In genomic region chr20:62816031-62816878, GRCh38 we compare ENCODE assay signal across 7 cellular contexts. TPM values are rescaled to one million over a fixed set of nuclear protein-coding genes. Genes with fewer than 3 reads are reported as not detected.
DNase-seq lines count a peak whose midpoint lies in the region; ATAC-seq, FAIRE-seq and TF ChIP-seq lines count a peak whose summit lies in the region.

No MANE protein-coding gene starts in this region.

- H3K79me1 ChIP-seq in trophoblast cell (ENCODE audit: low read length): peaks cover 31% of the 10 kb centered on the region

- peak overlapping the region; percentile 99 for H4K91ac ChIP-seq in trophoblast cell (ENCODE audit: low read depth, low read length)

- H2BK5ac ChIP-seq in trophoblast cell (ENCODE audit: low read depth, low read length, poor library complexity): peak overlapping the region; percentile 91

- no peaks in the 10 kb centered on the region for H3K9me2 ChIP-seq in Loucy (replicated peaks; ENCODE audit: low read depth, low read length)

- no peaks in the 10 kb centered on the region for H3K79me2 ChIP-seq in Loucy (ENCODE audit: insufficient read depth, low read length)
- H3K79me2 ChIP-seq in endothelial cell of umbilical vein (ENCODE audit: control insufficient read depth, insufficient read depth, low read length): no peaks in the 10 kb centered on the region
- H3K79me2 ChIP-seq in trophoblast cell (ENCODE audit: control insufficient read depth, insufficient read depth, low read length, poor library complexity): peaks cover 13% of the 10 kb centered on the region

- no peak overlapping the region for H3K27ac ChIP-seq in endothelial cell of umbilical vein (ENCODE audit: insufficient read depth, low read depth, low read length)
- peak overlapping the region; percentile 94 for H3K27ac ChIP-seq in trophoblast cell (ENCODE audit: low read depth, low read length)

- peaks cover 30% of the 10 kb centered on the region for H3K36me3 Mint-ChIP-seq in Caco-2 (ENCODE audit: insufficient read depth, unreplicated experiment)

- peak overlapping the region; percentile 60; the same call in 1 of the 2 replicates for H2AFZ ChIP-seq in Loucy (ENCODE audit: low read length)
- no peak overlapping the region for H2AFZ ChIP-seq in endothelial cell of umbilical vein (ENCODE audit: low read depth, low read length)
- H2AFZ ChIP-seq in trophoblast cell (ENCODE audit: insufficient read depth, low read length, poor library complexity): peak overlapping the region; percentile 76

- BruUV-seq in Caco-2 (replicated peaks; lab: Mats Ljungman, UMichigan) (no TSS peak), endothelial cell of umbilical vein (replicated peaks; lab: Mats Ljungman, UMichigan) (no TSS peak)

- POLR2A ChIA-PET in Caco-2 (lab: Charles Lee) (interaction anchor here (0.6 to 1.1 kb wide), 5 partner anchors 10 to 385 kb away, joined by 3 to 4 read pairs (median 3); partner anchors contain the start of genes MRGBP and TCFL5), endothelial cell of umbilical vein (lab: Charles Lee) (no interaction called here)

- H4K20me1 ChIP-seq in Loucy (ENCODE audit: insufficient read depth, low read length, poor library complexity, severe bottlenecking) (no peaks in the 10 kb centered on the region), endothelial cell of umbilical vein (replicated peaks; ENCODE audit: control insufficient read depth, extremely low read depth, insufficient read depth, low read length) (no peaks in the 10 kb centered on the region)

- no peaks in the 10 kb centered on the region for H3K9me1 ChIP-seq in endothelial cell of umbilical vein (replicated peaks; ENCODE audit: control insufficient read depth, extremely low read depth, insufficient read depth, low read length)

- H3K4me1 Mint-ChIP-seq in Caco-2 (ENCODE audit: low read depth, unreplicated experiment): peaks cover 11% of the 10 kb centered on the region

- H3K4me3 Mint-ChIP-seq in Caco-2 (ENCODE audit: unreplicated experiment): peak overlapping the region; percentile 52

- H3K14ac ChIP-seq in trophoblast cell (ENCODE audit: low read length): peak overlapping the region; percentile 86

- H2BK120ac ChIP-seq in trophoblast cell (ENCODE audit: insufficient read depth, low read length, poor library complexity): peak overlapping the region; percentile 98

- H3K27me3 ChIP-seq in Caco-2 (replicated peaks; ENCODE audit: control insufficient read depth, insufficient read depth, low read length): no peaks in the 10 kb centered on the region
- H3K27me3 ChIP-seq in Loucy (ENCODE audit: insufficient read depth, low read length, poor library complexity, severe bottlenecking): no peaks in the 10 kb centered on the region
- H3K27me3 ChIP-seq in endothelial cell of umbilical vein (ENCODE audit: control insufficient read depth in 2 of 2, insufficient read depth in 2 of 2, low read length in 2 of 2): peaks cover 12 to 28% of the 10 kb centered on the region in 2 experiments
- H3K27me3 ChIP-seq in trophoblast cell (ENCODE audit: insufficient read depth, low read length): no peaks in the 10 kb centered on the region

- H3K4me1 ChIP-seq in Caco-2 (peaks cover 23% of the 10 kb centered on the region), Loucy (ENCODE audit: insufficient read depth, low read length, poor library complexity, severe bottlenecking) (no peaks in the 10 kb centered on the region), endothelial cell of umbilical vein (ENCODE audit: control insufficient read depth, extremely low read depth, insufficient read depth, low read length) (peaks cover 18% of the 10 kb centered on the region), trophoblast cell (ENCODE audit: control insufficient read depth in 1 of 2, insufficient read depth in 2 of 2, low read length in 2 of 2) (peaks cover 38 to 55% of the 10 kb centered on the region in 2 experiments)

- CTCF ChIA-PET in Caco-2 (lab: Charles Lee): interaction anchor here (1.0 to 1.7 kb wide), 2 partner anchors 8 to 22 kb away, joined by 6 to 8 read pairs; no protein-coding TSS in a partner anchor
- CTCF ChIA-PET in endothelial cell of umbilical vein (lab: Charles Lee): interaction anchor here (0.6 to 2.4 kb wide), 7 partner anchors 8 to 87 kb away, joined by 3 to 7 read pairs (median 4); partner anchors contain the start of gene OGFR

- H3F3A ChIP-seq in Loucy (ENCODE audit: low read depth): no peaks in the 10 kb centered on the region

- peak overlapping the region; percentile 75 for H2BK12ac ChIP-seq in trophoblast cell (ENCODE audit: low read length)

- intact Hi-C loops in Caco-2 (cut with micrococcal nuclease; ENCODE audit: unreplicated experiment) (no loop called here), endothelial cell of umbilical vein (cut with micrococcal nuclease) (no loop called here)

- no peak overlapping the region for H3K23ac ChIP-seq in trophoblast cell (ENCODE audit: low read length)

- DNase-seq in Caco-2 (no peak), endothelial cell of umbilical vein (ENCODE audit: low read depth, low spot score) (no peak), trophoblast cell (peak in 1 of 2 donors; percentile 42), DMS79 (lab: John Stamatoyannopoulos, UW) (no peak)

- H3K4me3 ChIP-seq in Caco-2 (ENCODE audit: low read depth, low read length) (peak overlapping the region; percentile 39), Loucy (ENCODE audit: low read length, poor library complexity, severe bottlenecking) (peak overlapping the region; percentile 40), endothelial cell of umbilical vein (replicated peaks in 1 of 3; ENCODE audit: insufficient read depth in 1 of 3, low read depth in 1 of 3, low read length in 3 of 3) (no peak overlapping the region), trophoblast cell (ENCODE audit: low read depth, low read length) (peak overlapping the region; percentile 65)

- peak overlapping the region; percentile 75 for H2AK5ac ChIP-seq in trophoblast cell (ENCODE audit: low read length)

- peak overlapping the region; percentile 93 for H3K18ac ChIP-seq in trophoblast cell (ENCODE audit: low read length)

- TF ChIP-seq POLR2A in endothelial cell of umbilical vein (IDR thresholded peaks at IDR 0.05; ENCODE audit: low read depth, low read length): no peak

- H4K12ac ChIP-seq in trophoblast cell (ENCODE audit: low read depth, low read length): peak overlapping the region; percentile 73

- H3K4ac ChIP-seq in trophoblast cell (ENCODE audit: low read depth, low read length): peak overlapping the region; percentile 74

- no CpG with 5 or more reads among the region's 56 CpGs for WGBS in trophoblast cell (ENCODE audit: extremely low coverage, insufficient coverage, insufficient read length)

- H4K8ac ChIP-seq in trophoblast cell (ENCODE audit: low read depth, low read length): peak overlapping the region; percentile 93

- FAIRE-seq in endothelial cell of umbilical vein (lab: Jason Lieb, UNC): no peak

- H3K4me2 ChIP-seq in Loucy (ENCODE audit: low read depth, low read length, poor library complexity, severe bottlenecking): no peak overlapping the region
- H3K4me2 ChIP-seq in endothelial cell of umbilical vein (ENCODE audit: insufficient read depth, low read length): no peak overlapping the region
- peak overlapping the region; percentile 92 for H3K4me2 ChIP-seq in trophoblast cell (ENCODE audit: low read length)

- H3K9me3 Mint-ChIP-seq in Caco-2 (ENCODE audit: unreplicated experiment): no peaks in the 10 kb centered on the region

- dilution Hi-C loops in endothelial cell of umbilical vein (cut with MboI; ENCODE audit: extremely low pct_ligation_motif_present, low sequenced_read_pairs): no loop called here

- peaks cover 1% of the 10 kb centered on the region; the same call in 1 of the 2 replicates for H3K36me3 ChIP-seq in Caco-2 (ENCODE audit: control insufficient read depth, insufficient read depth, low read length)
- H3K36me3 ChIP-seq in Loucy (ENCODE audit: insufficient read depth, low read length): peaks cover 7% of the 10 kb centered on the region; the same call in 1 of the 2 replicates
- H3K36me3 ChIP-seq in endothelial cell of umbilical vein (ENCODE audit: control insufficient read depth in 2 of 2, extremely low read depth in 1 of 2, insufficient read depth in 2 of 2, low read length in 2 of 2): peaks cover 0 to 12% of the 10 kb centered on the region in 2 experiments
- peaks cover 33 to 37% of the 10 kb centered on the region in 2 experiments for H3K36me3 ChIP-seq in trophoblast cell (ENCODE audit: control insufficient read depth in 1 of 2, insufficient read depth in 2 of 2, low read length in 2 of 2)

- TF ChIP-seq CTCF in Caco-2 (IDR thresholded peaks at IDR 0.05; ENCODE audit: insufficient read depth in 1 of 2, low read depth in 1 of 2, low read length in 1 of 2, severe bottlenecking in 1 of 2, unreplicated experiment in 1 of 2) (no peak), Loucy (conservative IDR thresholded peaks at IDR 0.05; ENCODE audit: low read length) (no peak), endothelial cell of umbilical vein (IDR thresholded peaks at IDR 0.05; ENCODE audit: extremely low read depth in 1 of 2, insufficient read depth in 1 of 2, low read depth in 1 of 2, low read length in 2 of 2) (no peak)

- H3K9ac ChIP-seq in Loucy (ENCODE audit: low read depth, low read length, poor library complexity, severe bottlenecking) (no peak overlapping the region), endothelial cell of umbilical vein (replicated peaks; ENCODE audit: extremely low read depth, insufficient read depth, low read length) (no peak overlapping the region), trophoblast cell (ENCODE audit: low read length) (peak overlapping the region; percentile 73)

- ATAC-seq in GM19467 (IDR thresholded peaks at IDR 0.05; ENCODE audit: unreplicated experiment): no peak
- ATAC-seq in HG03135 (IDR thresholded peaks at IDR 0.05; ENCODE audit: unreplicated experiment): no peak

- H3K27me3 Mint-ChIP-seq in Caco-2 (ENCODE audit: insufficient read depth, unreplicated experiment): no peaks in the 10 kb centered on the region

- peak overlapping the region; percentile 33 for H3K27ac Mint-ChIP-seq in Caco-2 (ENCODE audit: unreplicated experiment)

- H3K9me3 ChIP-seq in Caco-2: no peaks in the 10 kb centered on the region
- H3K9me3 ChIP-seq in Loucy (ENCODE audit: insufficient read depth, low read depth, low read length): no peaks in the 10 kb centered on the region
- no peaks in the 10 kb centered on the region for H3K9me3 ChIP-seq in endothelial cell of umbilical vein (replicated peaks; ENCODE audit: control insufficient read depth, insufficient read depth, low read length)
- H3K9me3 ChIP-seq in trophoblast cell (ENCODE audit: insufficient read depth, low read depth, low read length): no peaks in the 10 kb centered on the region

RNA-seq across cellular contexts. Expression of gene COL9A3, which starts 0.6 kb away (rescaled TPM):
- 6.4 and 7.9 TPM in 2 replicates for total RNA-seq in Caco-2 (2022)
- total RNA-seq in endothelial cell of umbilical vein: 0.60 and 0.76 TPM in 2 replicates
- 0.19 and 0.46 TPM in 2 replicates for polyA plus RNA-seq in endothelial cell of umbilical vein
- 0.23 and 0.32 TPM in 2 replicates for polyA plus RNA-seq in endothelial cell of umbilical vein (2011; cell fraction: cytosol; rRNA removed)
- 1.8 TPM in 2 replicates for polyA plus RNA-seq in endothelial cell of umbilical vein (2011; cell fraction: nucleus; rRNA removed)
- 0.41 and 1.8 TPM in 2 replicates for polyA plus RNA-seq in endothelial cell of umbilical vein (2012)
- 0.08 TPM in 1 of 2 replicates, not detected in the other for polyA minus RNA-seq in endothelial cell of umbilical vein
- 8.6 TPM for polyA minus RNA-seq in endothelial cell of umbilical vein (2011; cell fraction: cytosol; rRNA and poly(A)+ RNA removed)
- not detected in 2 replicates for polyA minus RNA-seq in endothelial cell of umbilical vein (2011; cell fraction: nucleus; rRNA and poly(A)+ RNA removed)
- 243 and 264 TPM in 2 replicates for polyA plus RNA-seq in trophoblast cell (2013)

RNA-seq across cellular contexts. Expression of gene OGFR, which starts 11.6 kb away (rescaled TPM):
- 78.2 and 84.7 TPM in 2 replicates for total RNA-seq in Caco-2 (2022)
- total RNA-seq in endothelial cell of umbilical vein: 35.1 and 44.0 TPM in 2 replicates
- polyA plus RNA-seq in endothelial cell of umbilical vein: 30.4 and 30.8 TPM in 2 replicates
- 30.0 and 36.7 TPM in 2 replicates for polyA plus RNA-seq in endothelial cell of umbilical vein (2011; cell fraction: cytosol; rRNA removed)
- 38.4 and 43.1 TPM in 2 replicates for polyA plus RNA-seq in endothelial cell of umbilical vein (2011; cell fraction: nucleus; rRNA removed)
- polyA plus RNA-seq in endothelial cell of umbilical vein (2012): 24.5 and 27.1 TPM in 2 replicates
- polyA minus RNA-seq in endothelial cell of umbilical vein: 18.0 and 22.8 TPM in 2 replicates
- 31.2 TPM for polyA minus RNA-seq in endothelial cell of umbilical vein (2011; cell fraction: cytosol; rRNA and poly(A)+ RNA removed)
- 5.7 and 10.0 TPM in 2 replicates for polyA minus RNA-seq in endothelial cell of umbilical vein (2011; cell fraction: nucleus; rRNA and poly(A)+ RNA removed)
- 31.8 and 32.7 TPM in 2 replicates for polyA plus RNA-seq in trophoblast cell (2013)

RNA-seq across cellular contexts. Expression of gene MRGBP, which starts 20.0 kb away (rescaled TPM):
- 40.3 and 43.4 TPM in 2 replicates for total RNA-seq in Caco-2 (2022)
- total RNA-seq in endothelial cell of umbilical vein: 17.0 and 17.7 TPM in 2 replicates
- 17.1 and 18.5 TPM in 2 replicates for polyA plus RNA-seq in endothelial cell of umbilical vein
- 17.5 and 18.1 TPM in 2 replicates for polyA plus RNA-seq in endothelial cell of umbilical vein (2011; cell fraction: cytosol; rRNA removed)
- 13.0 and 14.4 TPM in 2 replicates for polyA plus RNA-seq in endothelial cell of umbilical vein (2011; cell fraction: nucleus; rRNA removed)
- 16.1 and 16.2 TPM in 2 replicates for polyA plus RNA-seq in endothelial cell of umbilical vein (2012)
- polyA minus RNA-seq in endothelial cell of umbilical vein: 10.6 and 15.1 TPM in 2 replicates
- polyA minus RNA-seq in endothelial cell of umbilical vein (2011; cell fraction: cytosol; rRNA and poly(A)+ RNA removed): 11.3 TPM
- polyA minus RNA-seq in endothelial cell of umbilical vein (2011; cell fraction: nucleus; rRNA and poly(A)+ RNA removed): 4.5 and 5.0 TPM in 2 replicates
- 13.3 and 13.7 TPM in 2 replicates for polyA plus RNA-seq in trophoblast cell (2013)

RNA-seq across cellular contexts. Expression of gene TCFL5, which starts 45.4 kb away (rescaled TPM):
- total RNA-seq in Caco-2 (2022) (14.6 and 15.1 TPM in 2 replicates), endothelial cell of umbilical vein (9.4 and 11.1 TPM in 2 replicates)
- polyA plus RNA-seq in endothelial cell of umbilical vein: 3.0 and 4.4 TPM in 2 replicates
- polyA plus RNA-seq in endothelial cell of umbilical vein (2011; cell fraction: cytosol; rRNA removed): 5.7 and 6.0 TPM in 2 replicates
- polyA plus RNA-seq in endothelial cell of umbilical vein (2011; cell fraction: nucleus; rRNA removed): 7.8 and 8.1 TPM in 2 replicates
- 8.1 and 9.7 TPM in 2 replicates for polyA plus RNA-seq in endothelial cell of umbilical vein (2012)
- polyA minus RNA-seq in endothelial cell of umbilical vein: 4.7 and 4.9 TPM in 2 replicates
- polyA minus RNA-seq in endothelial cell of umbilical vein (2011; cell fraction: cytosol; rRNA and poly(A)+ RNA removed): 10.7 TPM
- polyA minus RNA-seq in endothelial cell of umbilical vein (2011; cell fraction: nucleus; rRNA and poly(A)+ RNA removed): 1.8 and 2.0 TPM in 2 replicates
- polyA plus RNA-seq in trophoblast cell (2013): 4.6 and 5.0 TPM in 2 replicates

Comparison
In these comparisons a context has a peak if more than half of its experiments do, and no peak if none do; other contexts are left out.
1. H3K4me3 ChIP-seq: peak in Caco-2 (single experiment), Loucy (single experiment) and trophoblast cell (single experiment); none in endothelial cell of umbilical vein (0 of 3).